In the genomic region with DNA sequence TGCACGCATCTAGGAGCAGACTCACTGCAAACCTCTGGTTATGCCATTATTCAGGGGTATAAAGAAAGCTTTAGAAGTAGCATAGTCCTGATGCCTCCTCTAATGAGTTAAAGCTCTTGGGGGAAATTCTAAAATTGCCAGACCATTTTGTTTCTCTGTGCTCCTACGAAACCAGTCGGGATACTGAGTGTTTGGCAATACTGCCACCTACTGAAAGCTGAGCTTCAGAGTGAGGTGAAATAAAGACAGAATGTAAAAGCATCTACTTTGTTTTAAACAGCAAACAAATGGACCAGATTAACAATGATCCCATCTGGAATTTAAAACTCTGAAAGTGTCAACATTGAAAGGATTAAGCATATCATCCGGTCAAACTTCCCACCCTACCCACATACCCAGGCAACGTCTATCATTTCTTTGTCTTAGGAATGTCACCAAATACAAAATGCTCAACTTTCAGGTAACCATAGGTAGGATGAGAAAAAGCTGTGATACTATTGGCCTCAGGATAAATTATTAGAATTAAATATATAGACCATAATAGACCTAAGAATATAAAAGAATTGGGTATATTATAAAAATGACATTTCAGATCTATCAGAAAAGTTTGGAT, we compare ENCODE assay signal across 7 cellular contexts.
A peak's percentile ranks its signal among the peaks of the same experiment; 100 is the strongest.
DNase-seq lines count a peak whose midpoint lies in the region; ATAC-seq, FAIRE-seq and TF ChIP-seq lines count a peak whose summit lies in the region.

No MANE protein-coding gene starts in this region.

- peak; percentile 62 for DNase-seq in ELR (ENCODE audit: low read depth)
- DNase-seq in H7: peak; percentile 24
- peak; percentile 64 for DNase-seq in NCI-H2227 (lab: John Stamatoyannopoulos, UW; ENCODE audit: unreplicated experiment)
- DNase-seq in breast epithelium (ENCODE audit: low spot score in 2 of 2): no peak
- no peak for DNase-seq in kidney
- peak; percentile 55 for DNase-seq in ureter (ENCODE audit: low spot score)

- no peaks in the 10 kb centered on the region for H3K27me3 ChIP-seq in H7 (ENCODE audit: control insufficient read depth, insufficient read depth, low read length)
- no peaks in the 10 kb centered on the region for H3K27me3 ChIP-seq in breast epithelium

- H3K36me3 ChIP-seq in H7 (replicated peaks; ENCODE audit: control insufficient read depth, insufficient read depth, low read length): no peaks in the 10 kb centered on the region
- no peaks in the 10 kb centered on the region for H3K36me3 ChIP-seq in breast epithelium
- no peaks in the 10 kb centered on the region for H3K36me3 ChIP-seq in kidney (ENCODE audit: control insufficient read depth in 1 of 2, insufficient read depth in 2 of 2, low read length in 2 of 2)

- no peaks in the 10 kb centered on the region for H3K4me1 ChIP-seq in breast epithelium
- no peaks in the 10 kb centered on the region for H3K4me1 ChIP-seq in kidney (ENCODE audit: control insufficient read depth in 1 of 2, insufficient read depth in 1 of 2, low read depth in 1 of 2, low read length in 2 of 2)

- H3K9ac ChIP-seq in kidney (ENCODE audit: low read length in 2 of 2): no peak overlapping the region

- no peaks in the 10 kb centered on the region for H3K9me3 ChIP-seq in breast epithelium
- no peaks in the 10 kb centered on the region for H3K9me3 ChIP-seq in kidney (ENCODE audit: control insufficient read depth in 1 of 2, low read length in 2 of 2)

- TF ChIP-seq CTCF in breast epithelium (IDR thresholded peaks at IDR 0.05): peak in 2 of 3 donors; percentile 47 to 50
- TF ChIP-seq CTCF in kidney (IDR thresholded peaks at IDR 0.05; ENCODE audit: borderline replicate concordance, extremely low read depth, insufficient read depth): peak; percentile 89

- no peak for TF ChIP-seq POLR2A in breast epithelium (IDR thresholded peaks at IDR 0.05)

- H3K4me3 ChIP-seq in H7 (ENCODE audit: insufficient read depth, low read depth, low read length): no peak overlapping the region
- no peak overlapping the region for H3K4me3 ChIP-seq in breast epithelium
- H3K4me3 ChIP-seq in kidney (ENCODE audit: low read length in 2 of 2): no peak overlapping the region

- FAIRE-seq in kidney (lab: Jason Lieb, UNC): peak; percentile 88

- intact Hi-C loops in breast epithelium (cut with DNase I; ENCODE audit: low total_unique reads) (no loop called here), kidney (cut with DNase I) (loop anchor here (10.0 kb wide), 2 partner anchors 388 to 468 kb away; no protein-coding TSS in a partner anchor)

- H3K27ac ChIP-seq in breast epithelium: no peak overlapping the region
- no peak overlapping the region for H3K27ac ChIP-seq in kidney (ENCODE audit: low read depth in 2 of 2, low read length in 2 of 2)

- ATAC-seq in GM21447 (IDR thresholded peaks at IDR 0.05; ENCODE audit: unreplicated experiment): no peak

Comparison
In these comparisons a context has a peak if more than half of its experiments do, and no peak if none do; other contexts are left out.
1. DNase-seq: peak in ELR (single experiment), H7 (single experiment), NCI-H2227 (single experiment) and ureter (single experiment); none in breast epithelium (0 of 2) and kidney (single experiment).